Comparison of ENCODE assay signal across 1 cellular context in the genomic region with DNA sequence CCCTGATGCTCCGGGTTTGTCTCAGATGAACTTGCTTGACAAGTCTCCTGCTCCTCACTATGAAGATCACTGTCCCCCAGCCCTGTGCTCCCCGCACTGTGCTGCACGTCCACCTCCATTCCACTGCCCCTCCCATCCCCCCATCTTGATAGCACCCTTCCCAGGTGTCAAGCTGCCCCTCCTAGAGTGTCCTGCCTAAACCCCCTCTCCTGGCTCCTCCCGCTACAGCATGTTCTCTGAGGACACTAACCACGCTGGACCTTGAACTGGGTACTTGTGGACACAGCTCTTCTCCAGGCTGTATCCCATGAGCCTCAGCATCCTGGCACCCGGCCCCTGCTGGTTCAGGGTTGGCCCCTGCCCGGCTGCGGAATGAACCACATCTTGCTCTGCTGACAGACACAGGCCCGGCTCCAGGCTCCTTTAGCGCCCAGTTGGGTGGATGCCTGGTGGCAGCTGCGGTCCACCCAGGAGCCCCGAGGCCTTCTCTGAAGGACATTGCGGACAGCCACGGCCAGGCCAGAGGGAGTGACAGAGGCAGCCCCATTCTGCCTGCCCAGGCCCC.
A peak's percentile ranks its signal among the peaks of the same experiment; 100 is the strongest.
TF ChIP-seq lines count a peak whose summit lies in the region.

No MANE protein-coding gene starts in this region.

TF ChIP-seq in HepG2, 621 proteins besides CTCF, POLR2A, EP300 and RAD21 (continued from another document and continues in another):
- TF ChIP-seq ZNF383 (CRISPR knock-in tag; IDR thresholded peaks at IDR 0.05; ENCODE audit: borderline replicate concordance) (peak; percentile 81; the same call in 1 of the 2 replicates), HNRNPLL (IDR thresholded peaks at IDR 0.05; ENCODE audit: low read depth, low read length, poor library complexity, severe bottlenecking) (peak; percentile 34), CBFB (CRISPR knock-in tag; IDR thresholded peaks at IDR 0.05) (0 out of 2 replicates have a peak, but pooled peaks have one; percentile 13), MATR3 (CRISPR knock-in tag; IDR thresholded peaks at IDR 0.05) (no peak; the same call in 1 of the 2 replicates), JDP2 (CRISPR knock-in tag; IDR thresholded peaks at IDR 0.05; ENCODE audit: borderline replicate concordance) (no peak), ZNF430 (CRISPR knock-in tag; IDR thresholded peaks at IDR 0.05) (no peak; the same call in 1 of the 2 replicates), SETDB1 (CRISPR knock-in tag; IDR thresholded peaks at IDR 0.05; ENCODE audit: borderline replicate concordance) (no peak), POGZ (CRISPR knock-in tag; IDR thresholded peaks at IDR 0.05) (peak; percentile 49; the same call in 1 of the 2 replicates), ZNF780A (CRISPR knock-in tag; IDR thresholded peaks at IDR 0.05) (no peak), NR2F1 (CRISPR knock-in tag; IDR thresholded peaks at IDR 0.05) (no peak), GATA4 (IDR thresholded peaks at IDR 0.05; ENCODE audit: borderline replicate concordance, low read depth) (no peak), RBAK (CRISPR knock-in tag; IDR thresholded peaks at IDR 0.05) (no peak), ZNF382 (CRISPR knock-in tag; IDR thresholded peaks at IDR 0.05; ENCODE audit: borderline replicate concordance) (no peak), MED1 (CRISPR knock-in tag; IDR thresholded peaks at IDR 0.05) (peak; percentile 68), ZBTB3 (CRISPR knock-in tag; IDR thresholded peaks at IDR 0.05; ENCODE audit: borderline replicate concordance, low read depth) (0 out of 2 replicates have a peak, but pooled peaks have one; percentile 32), DMAP1 (CRISPR knock-in tag; IDR thresholded peaks at IDR 0.05) (peak; percentile 38; the same call in 1 of the 2 replicates), ZNF10 (CRISPR knock-in tag; IDR thresholded peaks at IDR 0.05; ENCODE audit: borderline replicate concordance, low read depth) (no peak), MIXL1 (CRISPR knock-in tag; IDR thresholded peaks at IDR 0.05) (no peak), FOSL2 (CRISPR knock-in tag; IDR thresholded peaks at IDR 0.05) (no peak), ELF3 (CRISPR knock-in tag; IDR thresholded peaks at IDR 0.05) (peak; percentile 52; the same call in 1 of the 2 replicates), SSRP1 (CRISPR knock-in tag; IDR thresholded peaks at IDR 0.05) (no peak)
- TF ChIP-seq, protein P1, sequence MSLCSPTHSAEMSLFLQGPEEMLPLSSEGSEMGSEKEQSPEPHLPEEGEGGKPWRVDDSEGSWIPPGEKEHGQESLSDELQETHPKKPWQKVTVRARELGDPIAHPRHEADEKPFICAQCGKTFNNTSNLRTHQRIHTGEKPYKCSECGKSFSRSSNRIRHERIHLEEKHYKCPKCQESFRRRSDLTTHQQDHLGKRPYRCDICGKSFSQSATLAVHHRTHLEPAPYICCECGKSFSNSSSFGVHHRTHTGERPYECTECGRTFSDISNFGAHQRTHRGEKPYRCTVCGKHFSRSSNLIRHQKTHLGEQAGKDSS (CRISPR knock-in tag; IDR thresholded peaks at IDR 0.05; ENCODE audit: borderline replicate concordance, low read depth) = peak; percentile 79; the same call in 1 of the 2 replicates
- TF ChIP-seq, protein P2, sequence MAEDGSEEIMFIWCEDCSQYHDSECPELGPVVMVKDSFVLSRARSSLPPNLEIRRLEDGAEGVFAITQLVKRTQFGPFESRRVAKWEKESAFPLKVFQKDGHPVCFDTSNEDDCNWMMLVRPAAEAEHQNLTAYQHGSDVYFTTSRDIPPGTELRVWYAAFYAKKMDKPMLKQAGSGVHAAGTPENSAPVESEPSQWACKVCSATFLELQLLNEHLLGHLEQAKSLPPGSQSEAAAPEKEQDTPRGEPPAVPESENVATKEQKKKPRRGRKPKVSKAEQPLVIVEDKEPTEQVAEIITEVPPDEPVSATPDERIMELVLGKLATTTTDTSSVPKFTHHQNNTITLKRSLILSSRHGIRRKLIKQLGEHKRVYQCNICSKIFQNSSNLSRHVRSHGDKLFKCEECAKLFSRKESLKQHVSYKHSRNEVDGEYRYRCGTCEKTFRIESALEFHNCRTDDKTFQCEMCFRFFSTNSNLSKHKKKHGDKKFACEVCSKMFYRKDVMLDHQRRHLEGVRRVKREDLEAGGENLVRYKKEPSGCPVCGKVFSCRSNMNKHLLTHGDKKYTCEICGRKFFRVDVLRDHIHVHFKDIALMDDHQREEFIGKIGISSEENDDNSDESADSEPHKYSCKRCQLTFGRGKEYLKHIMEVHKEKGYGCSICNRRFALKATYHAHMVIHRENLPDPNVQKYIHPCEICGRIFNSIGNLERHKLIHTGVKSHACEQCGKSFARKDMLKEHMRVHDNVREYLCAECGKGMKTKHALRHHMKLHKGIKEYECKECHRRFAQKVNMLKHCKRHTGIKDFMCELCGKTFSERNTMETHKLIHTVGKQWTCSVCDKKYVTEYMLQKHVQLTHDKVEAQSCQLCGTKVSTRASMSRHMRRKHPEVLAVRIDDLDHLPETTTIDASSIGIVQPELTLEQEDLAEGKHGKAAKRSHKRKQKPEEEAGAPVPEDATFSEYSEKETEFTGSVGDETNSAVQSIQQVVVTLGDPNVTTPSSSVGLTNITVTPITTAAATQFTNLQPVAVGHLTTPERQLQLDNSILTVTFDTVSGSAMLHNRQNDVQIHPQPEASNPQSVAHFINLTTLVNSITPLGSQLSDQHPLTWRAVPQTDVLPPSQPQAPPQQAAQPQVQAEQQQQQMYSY (CRISPR knock-in tag; IDR thresholded peaks at IDR 0.05) = no peak
- TF ChIP-seq, protein P3, sequence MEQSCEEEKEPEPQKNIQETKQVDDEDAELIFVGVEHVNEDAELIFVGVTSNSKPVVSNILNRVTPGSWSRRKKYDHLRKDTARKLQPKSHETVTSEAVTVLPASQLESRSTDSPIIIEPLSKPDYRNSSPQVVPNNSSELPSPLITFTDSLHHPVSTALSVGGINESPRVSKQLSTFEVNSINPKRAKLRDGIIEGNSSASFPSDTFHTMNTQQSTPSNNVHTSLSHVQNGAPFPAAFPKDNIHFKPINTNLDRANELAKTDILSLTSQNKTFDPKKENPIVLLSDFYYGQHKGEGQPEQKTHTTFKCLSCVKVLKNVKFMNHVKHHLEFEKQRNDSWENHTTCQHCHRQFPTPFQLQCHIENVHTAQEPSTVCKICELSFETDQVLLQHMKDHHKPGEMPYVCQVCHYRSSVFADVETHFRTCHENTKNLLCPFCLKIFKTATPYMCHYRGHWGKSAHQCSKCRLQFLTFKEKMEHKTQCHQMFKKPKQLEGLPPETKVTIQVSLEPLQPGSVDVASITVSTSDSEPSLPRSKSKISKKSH (CRISPR knock-in tag; IDR thresholded peaks at IDR 0.05; ENCODE audit: borderline replicate concordance) = 0 out of 2 replicates have a peak, but pooled peaks have one; percentile 14
- TF ChIP-seq, protein P4, sequence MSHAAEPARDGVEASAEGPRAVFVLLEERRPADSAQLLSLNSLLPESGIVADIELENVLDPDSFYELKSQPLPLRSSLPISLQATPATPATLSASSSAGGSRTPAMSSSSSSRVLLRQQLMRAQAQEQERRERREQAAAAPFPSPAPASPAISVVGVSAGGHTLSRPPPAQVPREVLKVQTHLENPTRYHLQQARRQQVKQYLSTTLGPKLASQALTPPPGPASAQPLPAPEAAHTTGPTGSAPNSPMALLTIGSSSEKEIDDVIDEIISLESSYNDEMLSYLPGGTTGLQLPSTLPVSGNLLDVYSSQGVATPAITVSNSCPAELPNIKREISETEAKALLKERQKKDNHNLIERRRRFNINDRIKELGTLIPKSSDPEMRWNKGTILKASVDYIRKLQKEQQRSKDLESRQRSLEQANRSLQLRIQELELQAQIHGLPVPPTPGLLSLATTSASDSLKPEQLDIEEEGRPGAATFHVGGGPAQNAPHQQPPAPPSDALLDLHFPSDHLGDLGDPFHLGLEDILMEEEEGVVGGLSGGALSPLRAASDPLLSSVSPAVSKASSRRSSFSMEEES (CRISPR knock-in tag; IDR thresholded peaks at IDR 0.05) = peak; percentile 71; the same call in 1 of the 2 replicates
- TF ChIP-seq, protein P5, sequence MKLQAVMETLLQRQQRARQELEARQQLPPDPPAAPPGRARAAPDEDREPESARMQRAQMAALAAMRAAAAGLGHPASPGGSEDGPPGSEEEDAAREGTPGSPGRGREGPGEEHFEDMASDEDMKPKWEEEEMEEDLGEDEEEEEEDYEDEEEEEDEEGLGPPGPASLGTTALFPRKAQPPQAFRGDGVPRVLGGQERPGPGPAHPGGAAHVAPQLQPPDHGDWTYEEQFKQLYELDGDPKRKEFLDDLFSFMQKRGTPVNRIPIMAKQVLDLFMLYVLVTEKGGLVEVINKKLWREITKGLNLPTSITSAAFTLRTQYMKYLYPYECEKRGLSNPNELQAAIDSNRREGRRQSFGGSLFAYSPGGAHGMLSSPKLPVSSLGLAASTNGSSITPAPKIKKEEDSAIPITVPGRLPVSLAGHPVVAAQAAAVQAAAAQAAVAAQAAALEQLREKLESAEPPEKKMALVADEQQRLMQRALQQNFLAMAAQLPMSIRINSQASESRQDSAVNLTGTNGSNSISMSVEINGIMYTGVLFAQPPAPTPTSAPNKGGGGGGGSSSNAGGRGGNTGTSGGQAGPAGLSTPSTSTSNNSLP (IDR thresholded peaks at IDR 0.05; ENCODE audit: low read depth, low read length) = no peak
- TF ChIP-seq, protein P6, sequence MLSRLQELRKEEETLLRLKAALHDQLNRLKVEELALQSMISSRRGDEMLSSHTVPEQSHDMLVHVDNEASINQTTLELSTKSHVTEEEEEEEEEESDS (CRISPR knock-in tag; IDR thresholded peaks at IDR 0.05; ENCODE audit: borderline replicate concordance) = no peak
- TF ChIP-seq, protein P7, sequence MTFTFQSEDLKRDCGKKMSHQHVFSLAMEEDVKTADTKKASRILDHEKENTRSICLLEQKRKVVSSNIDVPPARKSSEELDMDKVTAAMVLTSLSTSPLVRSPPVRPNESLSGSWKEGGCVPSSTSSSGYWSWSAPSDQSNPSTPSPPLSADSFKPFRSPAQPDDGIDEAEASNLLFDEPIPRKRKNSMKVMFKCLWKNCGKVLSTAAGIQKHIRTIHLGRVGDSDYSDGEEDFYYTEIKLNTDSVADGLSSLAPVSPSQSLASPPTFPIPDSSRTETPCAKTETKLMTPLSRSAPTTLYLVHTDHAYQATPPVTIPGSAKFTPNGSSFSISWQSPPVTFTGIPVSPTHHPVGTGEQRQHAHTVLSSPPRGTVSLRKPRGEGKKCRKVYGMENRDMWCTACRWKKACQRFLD (CRISPR knock-in tag; IDR thresholded peaks at IDR 0.05; ENCODE audit: borderline replicate concordance) = 0 out of 2 replicates have a peak, but pooled peaks have one; percentile 23
- TF ChIP-seq, protein P8, sequence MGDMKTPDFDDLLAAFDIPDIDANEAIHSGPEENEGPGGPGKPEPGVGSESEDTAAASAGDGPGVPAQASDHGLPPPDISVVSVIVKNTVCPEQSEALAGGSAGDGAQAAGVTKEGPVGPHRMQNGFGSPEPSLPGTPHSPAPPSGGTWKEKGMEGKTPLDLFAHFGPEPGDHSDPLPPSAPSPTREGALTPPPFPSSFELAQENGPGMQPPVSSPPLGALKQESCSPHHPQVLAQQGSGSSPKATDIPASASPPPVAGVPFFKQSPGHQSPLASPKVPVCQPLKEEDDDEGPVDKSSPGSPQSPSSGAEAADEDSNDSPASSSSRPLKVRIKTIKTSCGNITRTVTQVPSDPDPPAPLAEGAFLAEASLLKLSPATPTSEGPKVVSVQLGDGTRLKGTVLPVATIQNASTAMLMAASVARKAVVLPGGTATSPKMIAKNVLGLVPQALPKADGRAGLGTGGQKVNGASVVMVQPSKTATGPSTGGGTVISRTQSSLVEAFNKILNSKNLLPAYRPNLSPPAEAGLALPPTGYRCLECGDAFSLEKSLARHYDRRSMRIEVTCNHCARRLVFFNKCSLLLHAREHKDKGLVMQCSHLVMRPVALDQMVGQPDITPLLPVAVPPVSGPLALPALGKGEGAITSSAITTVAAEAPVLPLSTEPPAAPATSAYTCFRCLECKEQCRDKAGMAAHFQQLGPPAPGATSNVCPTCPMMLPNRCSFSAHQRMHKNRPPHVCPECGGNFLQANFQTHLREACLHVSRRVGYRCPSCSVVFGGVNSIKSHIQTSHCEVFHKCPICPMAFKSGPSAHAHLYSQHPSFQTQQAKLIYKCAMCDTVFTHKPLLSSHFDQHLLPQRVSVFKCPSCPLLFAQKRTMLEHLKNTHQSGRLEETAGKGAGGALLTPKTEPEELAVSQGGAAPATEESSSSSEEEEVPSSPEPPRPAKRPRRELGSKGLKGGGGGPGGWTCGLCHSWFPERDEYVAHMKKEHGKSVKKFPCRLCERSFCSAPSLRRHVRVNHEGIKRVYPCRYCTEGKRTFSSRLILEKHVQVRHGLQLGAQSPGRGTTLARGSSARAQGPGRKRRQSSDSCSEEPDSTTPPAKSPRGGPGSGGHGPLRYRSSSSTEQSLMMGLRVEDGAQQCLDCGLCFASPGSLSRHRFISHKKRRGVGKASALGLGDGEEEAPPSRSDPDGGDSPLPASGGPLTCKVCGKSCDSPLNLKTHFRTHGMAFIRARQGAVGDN (CRISPR knock-in tag; IDR thresholded peaks at IDR 0.05) = peak; percentile 98
- TF ChIP-seq, protein P9, sequence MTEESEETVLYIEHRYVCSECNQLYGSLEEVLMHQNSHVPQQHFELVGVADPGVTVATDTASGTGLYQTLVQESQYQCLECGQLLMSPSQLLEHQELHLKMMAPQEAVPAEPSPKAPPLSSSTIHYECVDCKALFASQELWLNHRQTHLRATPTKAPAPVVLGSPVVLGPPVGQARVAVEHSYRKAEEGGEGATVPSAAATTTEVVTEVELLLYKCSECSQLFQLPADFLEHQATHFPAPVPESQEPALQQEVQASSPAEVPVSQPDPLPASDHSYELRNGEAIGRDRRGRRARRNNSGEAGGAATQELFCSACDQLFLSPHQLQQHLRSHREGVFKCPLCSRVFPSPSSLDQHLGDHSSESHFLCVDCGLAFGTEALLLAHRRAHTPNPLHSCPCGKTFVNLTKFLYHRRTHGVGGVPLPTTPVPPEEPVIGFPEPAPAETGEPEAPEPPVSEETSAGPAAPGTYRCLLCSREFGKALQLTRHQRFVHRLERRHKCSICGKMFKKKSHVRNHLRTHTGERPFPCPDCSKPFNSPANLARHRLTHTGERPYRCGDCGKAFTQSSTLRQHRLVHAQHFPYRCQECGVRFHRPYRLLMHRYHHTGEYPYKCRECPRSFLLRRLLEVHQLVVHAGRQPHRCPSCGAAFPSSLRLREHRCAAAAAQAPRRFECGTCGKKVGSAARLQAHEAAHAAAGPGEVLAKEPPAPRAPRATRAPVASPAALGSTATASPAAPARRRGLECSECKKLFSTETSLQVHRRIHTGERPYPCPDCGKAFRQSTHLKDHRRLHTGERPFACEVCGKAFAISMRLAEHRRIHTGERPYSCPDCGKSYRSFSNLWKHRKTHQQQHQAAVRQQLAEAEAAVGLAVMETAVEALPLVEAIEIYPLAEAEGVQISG (CRISPR knock-in tag; IDR thresholded peaks at IDR 0.05) = peak; percentile 51; the same call in 1 of the 2 replicates
